8 cellular contexts compared by ENCODE assay signal in genomic region chr11:121318848-121319834, GRCh38. TPM values are rescaled to one million over a fixed set of nuclear protein-coding genes. Genes with fewer than 3 reads are reported as not detected.
DNase-seq lines count a peak whose midpoint lies in the region; ATAC-seq and TF ChIP-seq lines count a peak whose summit lies in the region.

No MANE protein-coding gene starts in this region.

- WGBS in testis, 2 donors, result 39 to 41% methylated on average over 7 of the region's 7 CpGs

- H3K27me3 Mint-ChIP-seq in central memory CD8-positive, alpha-beta T cell, result peaks cover 9% of the 10 kb centered on the region

- TF ChIP-seq CTCF in testis (IDR thresholded peaks at IDR 0.05), result peak; percentile 71 to 81 (median 75)

- TF ChIP-seq POLR2A in testis (IDR thresholded peaks at IDR 0.05) (no peak), GM18505 (IDR thresholded peaks at IDR 0.05; ENCODE audit: borderline replicate concordance, extremely low read depth, insufficient read depth, insufficient read length) (no peak)

- no peaks in the 10 kb centered on the region for H3K36me3 ChIP-seq in testis (ENCODE audit: low read depth, missing control alignments)

- H3K4me3 Mint-ChIP-seq in central memory CD8-positive, alpha-beta T cell, result no peak overlapping the region

- H3K27me3 ChIP-seq in testis, result no peaks in the 10 kb centered on the region

- DNase-seq in stimulated activated CD4-positive, alpha-beta T cell treated with anti-CD3 and anti-CD28 coated beads, Interleukin-15, amount 100 ng/mL, for 24 hours, result peak; percentile 11
- no peak for DNase-seq in stimulated activated CD4-positive, alpha-beta T cell treated with anti-CD3 and anti-CD28 coated beads, Interleukin-1b, Interleukin-23, amount 100 ng/mL, for 48 hours
- peak; percentile 77 for DNase-seq in OCI-M1 (lab: John Stamatoyannopoulos, UW)
- peak in 1 of 2 donors; percentile 23 for DNase-seq in central memory CD8-positive, alpha-beta T cell (ENCODE audit: low spot score in 2 of 2)
- DNase-seq in left colon, result no peak
- DNase-seq in testis, result no peak

- H3K36me3 Mint-ChIP-seq in central memory CD8-positive, alpha-beta T cell (ENCODE audit: insufficient read depth), result no peaks in the 10 kb centered on the region

- no peaks in the 10 kb centered on the region for H3K9me3 Mint-ChIP-seq in central memory CD8-positive, alpha-beta T cell

- ATAC-seq in HG03565 (IDR thresholded peaks at IDR 0.05; ENCODE audit: unreplicated experiment) (peak; percentile 41), left colon (peak; percentile 82), GM18505 (IDR thresholded peaks at IDR 0.05; ENCODE audit: unreplicated experiment) (no peak)
- ATAC-seq in central memory CD8-positive, alpha-beta T cell (replicated peaks; ENCODE audit: extremely low read depth, poor library complexity, severe bottlenecking), result peak; percentile 64

- no peak overlapping the region for H3K27ac ChIP-seq in testis

- H3K4me3 ChIP-seq in testis, result no peak overlapping the region

- intact Hi-C loops in left colon (cut with DNase I, micrococcal nuclease), result loop anchor here in 1 of 2 donors (2.0 kb wide), 1 partner anchor 272 kb away; no protein-coding TSS in a partner anchor
- intact Hi-C loops in testis (cut with DNase I; ENCODE audit: low total_unique reads), result no loop called here

- no peaks in the 10 kb centered on the region for H3K9me3 ChIP-seq in testis

- H3K4me1 Mint-ChIP-seq in central memory CD8-positive, alpha-beta T cell, result peaks cover 12% of the 10 kb centered on the region

- no peaks in the 10 kb centered on the region for H3K4me1 ChIP-seq in testis

- no peak overlapping the region for H3K27ac Mint-ChIP-seq in central memory CD8-positive, alpha-beta T cell (ENCODE audit: low read depth)

RNA-seq across cellular contexts. Expression of gene SC5D, which starts 26.6 kb away (rescaled TPM):
- 10 to 100 TPM; 40.3 to 56.2 TPM for total RNA-seq in left colon
- total RNA-seq in testis, result 10 to 100 TPM; 41.3 to 46.4 TPM
- 34.6 TPM for polyA plus RNA-seq in testis (ENCODE audit: insufficient read depth, low read depth, low replicate concordance)

Comparison
In these comparisons a context has a peak if more than half of its experiments do, and no peak if none do; other contexts are left out.
1. DNase-seq: peak in stimulated activated CD4-positive, alpha-beta T cell treated with anti-CD3 and anti-CD28 coated beads, Interleukin-15, amount 100 ng/mL, for 24 hours (single experiment) and OCI-M1 (single experiment); none in stimulated activated CD4-positive, alpha-beta T cell treated with anti-CD3 and anti-CD28 coated beads, Interleukin-1b, Interleukin-23, amount 100 ng/mL, for 48 hours (single experiment), left colon (0 of 2) and testis (single experiment).